Comparison of ENCODE assay signal across 11 cellular contexts in the genomic region with DNA sequence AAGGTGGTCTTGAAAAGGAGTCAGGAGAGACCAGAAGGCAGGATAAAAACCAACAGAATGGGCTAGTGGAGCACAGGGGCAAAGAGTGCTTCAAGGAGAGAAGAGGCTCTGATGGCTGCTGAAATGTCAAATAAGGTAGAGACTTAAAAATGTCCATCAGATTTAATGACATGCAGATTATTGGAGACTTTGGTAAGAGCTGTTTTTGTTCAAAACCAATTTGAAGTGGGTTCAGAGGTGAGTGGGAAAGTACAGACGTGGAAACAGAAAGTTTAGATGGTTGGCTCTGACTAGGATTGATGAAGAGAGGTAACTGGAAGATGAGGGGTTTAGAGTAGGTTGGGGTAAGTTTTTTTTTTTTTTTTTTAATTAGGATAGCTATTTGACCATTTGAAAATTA. TPM values are rescaled to one million over a fixed set of nuclear protein-coding genes. Genes with fewer than 3 reads are reported as not detected.
DNase-seq lines count a peak whose midpoint lies in the region; ATAC-seq and TF ChIP-seq lines count a peak whose summit lies in the region.
"Had no signal": no experiment of that assay in that cellular context is flagged by ENCODE, and none has a peak within 500 bp of the region (broad histone marks: within the 10 kb centered on the region; RNA-seq: fewer than 3 reads in every experiment).

No MANE protein-coding gene starts in this region.

- CTCF ChIA-PET in PC-3 (lab: Charles Lee): no interaction called here

- DNase-seq in activated naive CD4-positive, alpha-beta T cell (lab: John Stamatoyannopoulos, UW): no peak
- DNase-seq in PC-3 (no peak), mesothelial cell of epicardium (ENCODE audit: low spot score in 2 of 2, unreplicated experiment in 2 of 2) (no peak), GF-D8 (lab: John Stamatoyannopoulos, UW) (no peak)
- no peak for DNase-seq in activated effector memory CD4-positive, alpha-beta T cell treated with Interleukin-2 at 50 U/mL for 16 hours
- DNase-seq: NCI-H1048 had no signal

- peaks cover 54% of the 10 kb centered on the region for H3K4me1 Mint-ChIP-seq in activated naive CD4-positive, alpha-beta T cell treated with anti-CD3 and anti-CD28 coated beads, Interleukin-2, amount 50 U/mL, for 24 hours
- H3K4me1 Mint-ChIP-seq in mesothelial cell of epicardium: peaks cover 1% of the 10 kb centered on the region

- H3K9me3 Mint-ChIP-seq in activated naive CD4-positive, alpha-beta T cell treated with anti-CD3 and anti-CD28 coated beads, Interleukin-2, amount 50 U/mL, for 24 hours: no peaks in the 10 kb centered on the region
- no peaks in the 10 kb centered on the region for H3K9me3 Mint-ChIP-seq in mesothelial cell of epicardium

- H3K27me3 ChIP-seq in PC-3 (ENCODE audit: low read length): no peaks in the 10 kb centered on the region

- H3K27ac ChIP-seq in PC-3 (ENCODE audit: low read length): no peak overlapping the region

- no peaks in the 10 kb centered on the region for H4K20me1 ChIP-seq in PC-3 (ENCODE audit: low read length)

- POLR2A ChIA-PET in PC-3 (lab: Charles Lee; ENCODE audit: unreplicated experiment): no interaction called here

- H3K27ac Mint-ChIP-seq in activated naive CD4-positive, alpha-beta T cell treated with anti-CD3 and anti-CD28 coated beads, Interleukin-2, amount 50 U/mL, for 24 hours: peak overlapping the region; percentile 86
- H3K27ac Mint-ChIP-seq in mesothelial cell of epicardium: no peak overlapping the region

- no peaks in the 10 kb centered on the region for H3K79me2 ChIP-seq in PC-3 (ENCODE audit: low read length)

- no peaks in the 10 kb centered on the region for H3K27me3 Mint-ChIP-seq in activated naive CD4-positive, alpha-beta T cell treated with anti-CD3 and anti-CD28 coated beads, Interleukin-2, amount 50 U/mL, for 24 hours
- H3K27me3 Mint-ChIP-seq in mesothelial cell of epicardium (ENCODE audit: low read depth): no peaks in the 10 kb centered on the region

- no peaks in the 10 kb centered on the region for H3K9me2 ChIP-seq in PC-3 (replicated peaks; ENCODE audit: low read length)

- ATAC-seq in HG02884 (IDR thresholded peaks at IDR 0.05; ENCODE audit: unreplicated experiment) (peak; percentile 19), PC-3 (no peak), HG03571 (IDR thresholded peaks at IDR 0.05; ENCODE audit: unreplicated experiment) (no peak)
- ATAC-seq: Panc1 had no signal

- H3K9me3 ChIP-seq in PC-3 (ENCODE audit: low read length): no peaks in the 10 kb centered on the region

- peaks cover 29% of the 10 kb centered on the region for H3K36me3 Mint-ChIP-seq in activated naive CD4-positive, alpha-beta T cell treated with anti-CD3 and anti-CD28 coated beads, Interleukin-2, amount 50 U/mL, for 24 hours
- peaks cover 10% of the 10 kb centered on the region for H3K36me3 Mint-ChIP-seq in mesothelial cell of epicardium

- BruUV-seq in PC-3 (replicated peaks; lab: Mats Ljungman, UMichigan): no TSS peak

- H3K36me3 ChIP-seq in PC-3 (ENCODE audit: low read depth, low read length): peaks cover 3% of the 10 kb centered on the region

- H3K4me3 Mint-ChIP-seq in activated naive CD4-positive, alpha-beta T cell treated with anti-CD3 and anti-CD28 coated beads, Interleukin-2, amount 50 U/mL, for 24 hours: peak overlapping the region; percentile 53
- no peak overlapping the region for H3K4me3 Mint-ChIP-seq in mesothelial cell of epicardium

- H3K9ac ChIP-seq in PC-3 (ENCODE audit: low read length): no peak overlapping the region

- no peak overlapping the region for H2AFZ ChIP-seq in PC-3 (ENCODE audit: low read length)

- intact Hi-C loops in PC-3 (cut with micrococcal nuclease): loop anchor here (10.0 kb wide), 2 partner anchors 372 to 522 kb away; no protein-coding TSS in a partner anchor

- peak overlapping the region; percentile 38; the same call in 1 of the 2 replicates for H3K4me2 ChIP-seq in PC-3 (ENCODE audit: low read length)

- H3K4me1 ChIP-seq in PC-3 (ENCODE audit: insufficient read depth, low read length): peaks cover 10% of the 10 kb centered on the region

- no peak overlapping the region for H3K4me3 ChIP-seq in PC-3 (ENCODE audit: low read length)
- H3K4me3 ChIP-seq: skin epidermis had no signal

- TF ChIP-seq CTCF in PC-3 (conservative IDR thresholded peaks at IDR 0.05; ENCODE audit: low read depth, low read length) (no peak), mesothelial cell of epicardium (IDR thresholded peaks at IDR 0.05; ENCODE audit: unreplicated experiment) (no peak)

- no peaks in the 10 kb centered on the region for H3F3A ChIP-seq in PC-3 (ENCODE audit: low read length, unreplicated experiment)

RNA-seq across cellular contexts. Expression of gene SLC25A46, which starts 14.1 kb away (rescaled TPM):
- total RNA-seq in PC-3 (2014; rRNA removed): 31.4 and 42.1 TPM in 2 replicates
- total RNA-seq in mesothelial cell of epicardium: 31.4 to 36.9 TPM (median 32.1 TPM) in 3 replicates

RNA-seq across cellular contexts. Expression of gene TMEM232, which starts 26.5 kb away (rescaled TPM):
- total RNA-seq in PC-3 (2014; rRNA removed) (1.4 TPM in 1 of 2 replicates, not detected in the other), mesothelial cell of epicardium (5.2 to 6.5 TPM (median 5.7 TPM) in 3 replicates)
